1 cellular context compared by ENCODE assay signal in genomic region chr20:5095454-5095853, GRCh38.
TF ChIP-seq lines count a peak whose summit lies in the region.

No MANE protein-coding gene starts in this region.

TF ChIP-seq in HepG2, 621 proteins besides CTCF, POLR2A, EP300 and RAD21:
- TF ChIP-seq HMG20A (CRISPR knock-in tag; IDR thresholded peaks at IDR 0.05; ENCODE audit: borderline replicate concordance): no peak
- TF ChIP-seq NONO (IDR thresholded peaks at IDR 0.05): no peak
- 0 out of 2 replicates have a peak, but pooled peaks have one; percentile 25 for TF ChIP-seq NONO (CRISPR knock-in tag; conservative IDR thresholded peaks at IDR 0.05)
- TF ChIP-seq KIAA2018 (CRISPR knock-in tag; IDR thresholded peaks at IDR 0.05; ENCODE audit: borderline replicate concordance): no peak
- TF ChIP-seq CHD4 (IDR thresholded peaks at IDR 0.05; ENCODE audit: borderline replicate concordance, low read length): no peak
- TF ChIP-seq ZNF746 (CRISPR knock-in tag; IDR thresholded peaks at IDR 0.05): 0 out of 2 replicates have a peak, but pooled peaks have one; percentile 29
- 0 out of 2 replicates have a peak, but pooled peaks have one; percentile 10 for TF ChIP-seq POLR2G (IDR thresholded peaks at IDR 0.05; ENCODE audit: low read depth, low read length)
- TF ChIP-seq SCMH1 (CRISPR knock-in tag; IDR thresholded peaks at IDR 0.05; ENCODE audit: borderline replicate concordance): no peak
- no peak for TF ChIP-seq RFXAP (CRISPR knock-in tag; IDR thresholded peaks at IDR 0.05; ENCODE audit: borderline replicate concordance)
- TF ChIP-seq RNF2 (conservative IDR thresholded peaks at IDR 0.05; ENCODE audit: low read depth): no peak
- peak; percentile 60; the same call in 1 of the 2 replicates for TF ChIP-seq SSRP1 (CRISPR knock-in tag; IDR thresholded peaks at IDR 0.05)
- TF ChIP-seq BORCS8-MEF2B (CRISPR knock-in tag; IDR thresholded peaks at IDR 0.05): no peak
TF ChIP-seq in HepG2: peak in this region for 4.
